In the genomic region with DNA sequence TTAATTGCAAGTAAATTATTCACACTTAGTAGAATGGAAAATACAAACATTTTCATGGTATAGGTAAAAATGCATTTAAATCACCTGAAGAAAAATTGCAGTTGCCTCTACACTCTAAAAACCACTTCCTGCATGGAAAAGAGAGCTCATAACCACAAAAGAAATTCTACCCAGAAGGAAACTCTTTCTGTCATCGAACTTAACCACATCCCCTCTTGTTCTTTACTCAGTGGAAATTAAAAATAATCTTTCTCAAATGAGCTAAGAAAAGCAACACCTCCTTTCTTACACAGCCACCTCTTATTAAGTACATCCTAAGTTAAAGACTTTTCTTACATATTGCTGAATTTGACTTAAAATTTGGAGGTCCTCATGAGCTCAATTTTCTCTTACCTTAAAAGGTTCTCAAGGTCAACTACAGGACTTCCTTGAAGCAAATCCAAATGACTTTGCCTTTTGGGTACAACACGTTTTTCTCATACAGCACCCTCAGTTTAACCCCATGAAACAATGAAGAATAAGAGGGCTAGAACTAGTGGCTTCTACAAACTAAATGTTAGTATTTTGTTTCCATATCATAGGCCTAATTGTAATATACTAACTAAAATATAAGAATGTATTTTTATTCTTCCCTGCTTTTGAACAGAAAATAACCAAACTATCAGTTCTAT, we compare ENCODE assay signal across 8 cellular contexts.
A peak's percentile ranks its signal among the peaks of the same experiment; 100 is the strongest.
DNase-seq lines count a peak whose midpoint lies in the region; ATAC-seq and TF ChIP-seq lines count a peak whose summit lies in the region.

No MANE protein-coding gene starts in this region.

- no peak for TF ChIP-seq EP300 in ovary (IDR thresholded peaks at IDR 0.05)

- intact Hi-C loops in Caco-2 (cut with micrococcal nuclease; ENCODE audit: unreplicated experiment) (no loop called here), ovary (cut with DNase I) (no loop called here)

- H3K27ac Mint-ChIP-seq in Caco-2 (ENCODE audit: unreplicated experiment), result no peak overlapping the region

- no peaks in the 10 kb centered on the region for H3K27me3 ChIP-seq in HL-60 (ENCODE audit: insufficient read depth, poor library complexity, severe bottlenecking)
- no peaks in the 10 kb centered on the region for H3K27me3 ChIP-seq in Caco-2 (replicated peaks; ENCODE audit: control insufficient read depth, insufficient read depth, low read length)
- no peaks in the 10 kb centered on the region for H3K27me3 ChIP-seq in ovary

- 0 out of 2 replicates have a peak, but pooled peaks cover 3% of the 10 kb centered on the region for H3K9me3 ChIP-seq in Caco-2
- H3K9me3 ChIP-seq in ovary, result no peaks in the 10 kb centered on the region

- H3K9me3 Mint-ChIP-seq in Caco-2 (ENCODE audit: unreplicated experiment), result no peaks in the 10 kb centered on the region

- TF ChIP-seq POLR2A in ovary (IDR thresholded peaks at IDR 0.05), result no peak

- CTCF ChIA-PET in Caco-2 (lab: Charles Lee), result no interaction called here

- H3K4me1 Mint-ChIP-seq in Caco-2 (ENCODE audit: low read depth, unreplicated experiment), result no peaks in the 10 kb centered on the region

- 37 to 47% (median 46%) methylated on average over 2 of the region's 2 CpGs for WGBS in ovary, 3 donors

- POLR2A ChIA-PET in Caco-2 (lab: Charles Lee), result no interaction called here

- DNase-seq in HL-60 (ENCODE audit: low read depth in 1 of 2, low spot score in 1 of 2) (peak; percentile 27 to 31), choroid plexus epithelial cell (ENCODE audit: low read depth) (peak; percentile 49), Caco-2 (no peak), SHP77 (lab: John Stamatoyannopoulos, UW) (no peak), NCI-H187 treated with DMSO at 0.1 percent for 48 hours (lab: John Stamatoyannopoulos, UW) (no peak), ovary (no peak)

- H3K4me3 ChIP-seq in HL-60 (replicated peaks; ENCODE audit: insufficient read depth, low read length), result no peak overlapping the region
- H3K4me3 ChIP-seq in choroid plexus epithelial cell (ENCODE audit: low read depth, low read length), result no peak overlapping the region
- no peak overlapping the region for H3K4me3 ChIP-seq in Caco-2 (ENCODE audit: low read depth, low read length)
- H3K4me3 ChIP-seq in ovary, result no peak overlapping the region

- ATAC-seq in GM18508 (IDR thresholded peaks at IDR 0.05; ENCODE audit: insufficient read depth, unreplicated experiment) (peak; percentile 86), GM21619 (IDR thresholded peaks at IDR 0.05; ENCODE audit: unreplicated experiment) (peak; percentile 90)

- no peaks in the 10 kb centered on the region for H3K36me3 Mint-ChIP-seq in Caco-2 (ENCODE audit: insufficient read depth, unreplicated experiment)

- H3K4me3 Mint-ChIP-seq in Caco-2 (ENCODE audit: unreplicated experiment), result no peak overlapping the region

- H3K36me3 ChIP-seq in Caco-2 (ENCODE audit: control insufficient read depth, insufficient read depth, low read length) (no peaks in the 10 kb centered on the region), ovary (no peaks in the 10 kb centered on the region)

- H3K27ac ChIP-seq in HL-60 (replicated peaks) (peak overlapping the region; percentile 78), ovary (no peak overlapping the region)

- BruUV-seq in Caco-2 (replicated peaks; lab: Mats Ljungman, UMichigan), result no TSS peak

- TF ChIP-seq CTCF in HL-60 (IDR thresholded peaks at IDR 0.05; ENCODE audit: insufficient read depth, low read length) (no peak), choroid plexus epithelial cell (conservative IDR thresholded peaks at IDR 0.05; ENCODE audit: low read depth, low read length) (no peak), Caco-2 (IDR thresholded peaks at IDR 0.05; ENCODE audit: insufficient read depth in 1 of 2, low read depth in 1 of 2, low read length in 1 of 2, severe bottlenecking in 1 of 2, unreplicated experiment in 1 of 2) (no peak), ovary (IDR thresholded peaks at IDR 0.05) (no peak)

- no peaks in the 10 kb centered on the region for H3K27me3 Mint-ChIP-seq in Caco-2 (ENCODE audit: insufficient read depth, unreplicated experiment)

- H3K4me1 ChIP-seq in Caco-2, result no peaks in the 10 kb centered on the region
- no peaks in the 10 kb centered on the region for H3K4me1 ChIP-seq in ovary (ENCODE audit: insufficient read depth)

Comparison
In these comparisons a context has a peak if more than half of its experiments do, and no peak if none do; other contexts are left out.
1. DNase-seq: peak in HL-60 (2 of 2) and choroid plexus epithelial cell (single experiment); none in Caco-2 (0 of 2), SHP77 (0 of 2), NCI-H187 treated with DMSO at 0.1 percent for 48 hours (single experiment) and ovary (0 of 5).